Comparison of ENCODE assay signal across 8 cellular contexts in genomic region chr6:34247481-34248197, GRCh38. TPM values are rescaled to one million over a fixed set of nuclear protein-coding genes. Genes with fewer than 3 reads are reported as not detected.
DNase-seq lines count a peak whose midpoint lies in the region; ATAC-seq and TF ChIP-seq lines count a peak whose summit lies in the region.

No MANE protein-coding gene starts in this region.

- H3K4me3 Mint-ChIP-seq in CD8-positive, alpha-beta memory T cell = peak overlapping the region; percentile 85 to 97 (median 91)

- no peaks in the 10 kb centered on the region for H3K9me3 Mint-ChIP-seq in CD8-positive, alpha-beta memory T cell

- TF ChIP-seq CTCF in neutrophil (IDR thresholded peaks at IDR 0.05) = no peak

- peaks cover 32 to 65% (median 33%) of the 10 kb centered on the region in 3 donors for H3K4me1 Mint-ChIP-seq in CD8-positive, alpha-beta memory T cell

- no peaks in the 10 kb centered on the region for H3K9me3 ChIP-seq in CD8-positive, alpha-beta memory T cell (ENCODE audit: low read length)
- H3K9me3 ChIP-seq in MG63 (no peaks in the 10 kb centered on the region), ectodermal cell (ENCODE audit: control insufficient read depth, low read length) (no peaks in the 10 kb centered on the region), neutrophil (no peaks in the 10 kb centered on the region)

- ATAC-seq in GM18907 (IDR thresholded peaks at IDR 0.05; ENCODE audit: unreplicated experiment) (no peak), HG03025 (IDR thresholded peaks at IDR 0.05; ENCODE audit: low FRiP score, unreplicated experiment) (no peak)

- peaks cover 0 to 38% (median 0%) of the 10 kb centered on the region in 3 donors for H3K36me3 Mint-ChIP-seq in CD8-positive, alpha-beta memory T cell

- H3K4me3 ChIP-seq in CD8-positive, alpha-beta memory T cell (ENCODE audit: low read length) = peak overlapping the region; percentile 95
- H3K4me3 ChIP-seq in MG63 (peak overlapping the region; percentile 72), ectodermal cell (ENCODE audit: insufficient read depth, low read depth, low read length) (no peak overlapping the region), neutrophil (ENCODE audit: low read depth in 1 of 2, low read length in 1 of 2) (peak overlapping the region; percentile 87 to 92)

- H3K4me1 ChIP-seq in CD8-positive, alpha-beta memory T cell (ENCODE audit: insufficient read depth, low read length) = peaks cover 20% of the 10 kb centered on the region
- peaks cover 12% of the 10 kb centered on the region for H3K4me1 ChIP-seq in ectodermal cell (ENCODE audit: control insufficient read depth, insufficient read depth, low read length)
- H3K4me1 ChIP-seq in neutrophil (ENCODE audit: control insufficient read depth in 1 of 2, insufficient read depth in 1 of 2, low read depth in 1 of 2, low read length in 1 of 2) = peaks cover 40 to 50% of the 10 kb centered on the region in 2 experiments

- H3K27ac Mint-ChIP-seq in CD8-positive, alpha-beta memory T cell = peak overlapping the region; percentile 95 to 99 (median 97)

- H3K27me3 ChIP-seq in CD8-positive, alpha-beta memory T cell (ENCODE audit: insufficient read depth, low read length, poor library complexity, severe bottlenecking) = no peaks in the 10 kb centered on the region
- no peaks in the 10 kb centered on the region for H3K27me3 ChIP-seq in MG63
- no peaks in the 10 kb centered on the region for H3K27me3 ChIP-seq in ectodermal cell (ENCODE audit: control insufficient read depth, insufficient read depth, low read length, poor library complexity, severe bottlenecking)
- H3K27me3 ChIP-seq in neutrophil = no peaks in the 10 kb centered on the region

- H3K36me3 ChIP-seq in CD8-positive, alpha-beta memory T cell (ENCODE audit: insufficient read depth, low read length) = no peaks in the 10 kb centered on the region
- H3K36me3 ChIP-seq in MG63 (peaks cover 8% of the 10 kb centered on the region), ectodermal cell (ENCODE audit: control insufficient read depth, insufficient read depth, low read length) (peaks cover 14% of the 10 kb centered on the region), neutrophil (peaks cover 14% of the 10 kb centered on the region)

- CTCF ChIA-PET in CD8-positive, alpha-beta memory T cell (lab: Charles Lee) = interaction anchor here (0.7 to 4.4 kb wide), 7 partner anchors 8 to 362 kb away, joined by 3 to 50 read pairs (median 16); partner anchors contain the start of gene HMGA1

- POLR2A ChIA-PET in CD8-positive, alpha-beta memory T cell (lab: Charles Lee) = interaction anchor here (0.7 to 4.5 kb wide), 4 partner anchors 11 to 179 kb away, joined by 3 to 40 read pairs (median 12); partner anchors contain the start of genes HMGA1 and RPS10

- H3K27me3 Mint-ChIP-seq in CD8-positive, alpha-beta memory T cell = peaks cover 0 to 1% of the 10 kb centered on the region in 2 donors

- no peak for DNase-seq in CD8-positive, alpha-beta memory T cell
- DNase-seq in MG63 = no peak
- DNase-seq in mucosa of gallbladder (ENCODE audit: low spot score) = no peak
- DNase-seq in NCI-H1694 treated with DMSO at 0.1 percent for 48 hours (lab: John Stamatoyannopoulos, UW) = no peak

- peak overlapping the region; percentile 89 for H3K27ac ChIP-seq in CD8-positive, alpha-beta memory T cell (ENCODE audit: low read depth, low read length)
- H3K27ac ChIP-seq in ectodermal cell (ENCODE audit: insufficient read depth, low read depth, low read length, poor library complexity, severe bottlenecking) = peak overlapping the region; percentile 72
- H3K27ac ChIP-seq in neutrophil = peak overlapping the region; percentile 96

- 83 to 84% methylated on average over 6 of the region's 6 CpGs for WGBS in ectodermal cell, 2 experiments

RNA-seq across cellular contexts. Expression of gene SMIM29, which starts 1.2 kb away (rescaled TPM):
- total RNA-seq in CD8-positive, alpha-beta memory T cell = 10 to 100 TPM; 23.0 to 26.0 TPM
- polyA plus RNA-seq in CD8-positive, alpha-beta memory T cell = 62.5 TPM
- total RNA-seq in MG63 (2014; rRNA removed; shearing (Covaris generic); ENCODE audit: low replicate concordance) = 2.4 and 12.0 TPM in 2 replicates
- 9.8 TPM for polyA plus RNA-seq in ectodermal cell (2013, experiment 1 of 4)
- 6.0 TPM for polyA plus RNA-seq in ectodermal cell (2013, experiment 2 of 4)
- polyA plus RNA-seq in ectodermal cell (2013, experiment 3 of 4) = 9.9 TPM
- polyA plus RNA-seq in ectodermal cell (2013, experiment 4 of 4) = 11.2 TPM
- 28.9 TPM for total RNA-seq in mucosa of gallbladder

RNA-seq across cellular contexts. Expression of gene HMGA1, which starts 11.0 kb away (rescaled TPM):
- 100 to 1,000 TPM; 490 to 506 TPM for total RNA-seq in CD8-positive, alpha-beta memory T cell
- 33.1 TPM for polyA plus RNA-seq in CD8-positive, alpha-beta memory T cell
- 65.7 and 74.6 TPM in 2 replicates for total RNA-seq in MG63 (2014; rRNA removed; shearing (Covaris generic); ENCODE audit: low replicate concordance)
- 2,104 TPM for polyA plus RNA-seq in ectodermal cell (2013, experiment 1 of 4)
- polyA plus RNA-seq in ectodermal cell (2013, experiment 2 of 4) = 1,893 TPM
- polyA plus RNA-seq in ectodermal cell (2013, experiment 3 of 4) = 1,718 TPM
- polyA plus RNA-seq in ectodermal cell (2013, experiment 4 of 4) = 1,821 TPM
- total RNA-seq in mucosa of gallbladder = 88.6 TPM
